Comparison of ENCODE assay signal across 18 cellular contexts in genomic region chr7:71267734-71268133, GRCh38.
DNase-seq lines count a peak whose midpoint lies in the region; ATAC-seq, FAIRE-seq and TF ChIP-seq lines count a peak whose summit lies in the region.
"Had no signal": no experiment of that assay in that cellular context is flagged by ENCODE, and none has a peak within 500 bp of the region (broad histone marks: within the 10 kb centered on the region; RNA-seq: fewer than 3 reads in every experiment).

No MANE protein-coding gene starts in this region.

- H3K9me3 ChIP-seq in upper lobe of right lung: no peaks in the 10 kb centered on the region

- H3K4me1 ChIP-seq in upper lobe of right lung: no peaks in the 10 kb centered on the region

- 0 out of 2 replicates have a peak, but pooled peaks have one; percentile 8 for TF ChIP-seq CTCF in VCaP (conservative IDR thresholded peaks at IDR 0.05)
- TF ChIP-seq CTCF in glutamatergic neuron (IDR thresholded peaks at IDR 0.05; ENCODE audit: partially characterized antibody, unreplicated experiment): peak; percentile 23
- TF ChIP-seq CTCF in upper lobe of right lung (IDR thresholded peaks at IDR 0.05): no peak

- H3K4me3 ChIP-seq in H7 (ENCODE audit: insufficient read depth, low read depth, low read length) (no peak overlapping the region), upper lobe of right lung (no peak overlapping the region)
- H3K4me3 ChIP-seq: BLaER1 treated with 17β-estradiol and CSF1 and Interleukin-3, amounts not matched to agents 10 nM and 100 nM had no signal

- H3K27me3 Mint-ChIP-seq in glutamatergic neuron (ENCODE audit: unreplicated experiment): peaks cover 3% of the 10 kb centered on the region
- H3K27me3 Mint-ChIP-seq: CD4-positive, alpha-beta T cell had no signal

- H3K27ac ChIP-seq in VCaP (no peak overlapping the region), upper lobe of right lung (no peak overlapping the region)
- H3K27ac ChIP-seq: BLaER1 treated with 17β-estradiol and CSF1 and Interleukin-3, amounts not matched to agents 10 nM and 100 nM had no signal

- DNase-seq in H7 (peak; percentile 53), glutamatergic neuron (no peak), iPS-NIHi7 (ENCODE audit: extremely low spot score) (peak; percentile 41), midbrain (lab: John Stamatoyannopoulos, UW) (no peak), upper lobe of right lung (no peak), urothelium cell line (ENCODE audit: low spot score) (no peak)
- DNase-seq: ACHN; Calu3; CD4-positive, alpha-beta T cell; DMS153; DMS79 treated with DMSO at 0.1 percent for 48 hours; EL had no signal

- peaks cover 5% of the 10 kb centered on the region for H3K9me3 Mint-ChIP-seq in glutamatergic neuron (ENCODE audit: unreplicated experiment)

- FAIRE-seq in urothelium cell line (lab: Jason Lieb, UNC): no peak
- FAIRE-seq: G401.6, GM12891, HepG2 had no signal

- H3K36me3 Mint-ChIP-seq in glutamatergic neuron (ENCODE audit: unreplicated experiment): peaks cover 14% of the 10 kb centered on the region

- H3K36me3 ChIP-seq in H7 (replicated peaks; ENCODE audit: control insufficient read depth, insufficient read depth, low read length) (no peaks in the 10 kb centered on the region), upper lobe of right lung (no peaks in the 10 kb centered on the region)
- H3K36me3 ChIP-seq: BLaER1 treated with 17β-estradiol and CSF1 and Interleukin-3, amounts not matched to agents 10 nM and 100 nM had no signal

- TF ChIP-seq POLR2A in GM18505 (IDR thresholded peaks at IDR 0.05; ENCODE audit: borderline replicate concordance, extremely low read depth, insufficient read depth, insufficient read length): no peak

- H3K27me3 ChIP-seq in H7 (ENCODE audit: control insufficient read depth, insufficient read depth, low read length) (no peaks in the 10 kb centered on the region), upper lobe of right lung (no peaks in the 10 kb centered on the region)
- H3K27me3 ChIP-seq: BLaER1 treated with 17β-estradiol and CSF1 and Interleukin-3, amounts not matched to agents 10 nM and 100 nM had no signal

- ATAC-seq in GM18505 (IDR thresholded peaks at IDR 0.05; ENCODE audit: unreplicated experiment) (no peak), upper lobe of right lung (no peak)
- ATAC-seq: HepG2 had no signal

- H3K27ac Mint-ChIP-seq in glutamatergic neuron (ENCODE audit: unreplicated experiment): no peak overlapping the region
- H3K27ac Mint-ChIP-seq: CD4-positive, alpha-beta T cell had no signal

- intact Hi-C loops in upper lobe of right lung (cut with DNase I): no loop called here

- H3K4me1 Mint-ChIP-seq in glutamatergic neuron (ENCODE audit: low read depth, unreplicated experiment): peaks cover 11% of the 10 kb centered on the region

- H3K4me3 Mint-ChIP-seq in glutamatergic neuron (ENCODE audit: unreplicated experiment): no peak overlapping the region
- H3K4me3 Mint-ChIP-seq: CD4-positive, alpha-beta T cell had no signal

Comparison
In these comparisons a context has a peak if more than half of its experiments do, and no peak if none do; other contexts are left out.
1. DNase-seq: peak in H7 (single experiment) and iPS-NIHi7 (single experiment); none in glutamatergic neuron (single experiment), midbrain (single experiment), upper lobe of right lung (single experiment) and urothelium cell line (single experiment).